Comparison of ENCODE assay signal across 8 cellular contexts in the genomic region with DNA sequence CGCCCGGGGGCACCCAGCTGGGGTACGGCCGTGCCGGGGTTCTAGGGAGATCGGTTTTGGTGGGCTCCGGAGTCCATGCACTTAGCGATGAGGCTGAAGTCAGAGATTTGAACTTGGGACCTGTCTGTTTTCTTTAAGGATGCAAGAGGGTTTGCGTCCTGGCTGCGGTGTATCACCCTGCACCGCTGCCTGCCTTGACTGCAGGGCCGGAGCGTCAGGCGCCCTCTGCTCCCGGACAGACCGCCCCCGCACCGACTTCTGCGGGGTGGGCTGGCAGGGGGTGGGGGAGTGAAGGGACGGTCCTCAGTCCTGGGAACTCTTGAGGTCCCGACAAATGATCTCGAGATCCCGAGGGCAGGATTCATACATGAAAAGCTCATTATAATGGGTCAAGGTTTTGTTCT. TPM values are rescaled to one million over a fixed set of nuclear protein-coding genes. Genes with fewer than 3 reads are reported as not detected.
DNase-seq lines count a peak whose midpoint lies in the region; ATAC-seq and TF ChIP-seq lines count a peak whose summit lies in the region.

No MANE protein-coding gene starts in this region.

- H3K4me1 ChIP-seq in IMR-90 (ENCODE audit: control insufficient read depth, insufficient read depth, low read length) (peaks cover 13% of the 10 kb centered on the region), left lung (peaks cover 4 to 23% of the 10 kb centered on the region in 2 donors), testis (peaks cover 11% of the 10 kb centered on the region)

- WGBS in IMR-90 (ENCODE audit: extremely low coverage in 2 of 2, insufficient read length in 1 of 2), 2 experiments, result 0% methylated on average over 9 of the region's 23 CpGs; no CpG with 5 or more reads in 1 of the 2 experiments
- 1 to 2% methylated on average over 20 to 23 of the region's 23 CpGs for WGBS in testis, 2 donors

- H3K9me3 ChIP-seq in IMR-90 (ENCODE audit: control insufficient read depth, insufficient read depth, low read length), result no peaks in the 10 kb centered on the region
- H3K9me3 ChIP-seq in left lung, result no peaks in the 10 kb centered on the region
- H3K9me3 ChIP-seq in testis, result no peaks in the 10 kb centered on the region

- peak overlapping the region; percentile 88 for H3K4me2 ChIP-seq in IMR-90 (ENCODE audit: low read depth, low read length)

- no peak overlapping the region for H2AK5ac ChIP-seq in IMR-90 (ENCODE audit: low read depth, low read length)

- H2AFZ ChIP-seq in IMR-90 (replicated peaks; ENCODE audit: low read length, poor library complexity), result peak overlapping the region; percentile 93

- dilution Hi-C loops in IMR-90 (cut with HindIII; ENCODE audit: low sequenced_read_pairs, unreplicated experiment), result no loop called here

- ATAC-seq in IMR-90 (ENCODE audit: low read depth) (peak; percentile 12), left lung (peak; percentile 39), GM18858 (IDR thresholded peaks at IDR 0.05; ENCODE audit: unreplicated experiment) (no peak)

- TF ChIP-seq RAD21 in IMR-90 (IDR thresholded peaks at IDR 0.05; ENCODE audit: low read length), result no peak

- H3K56ac ChIP-seq in IMR-90 (ENCODE audit: extremely low read depth, insufficient read depth, low read length), result 0 out of 2 replicates have a peak overlapping the region, but pooled peaks have one; percentile 0

- no peak overlapping the region for H2BK20ac ChIP-seq in IMR-90 (ENCODE audit: low read depth, low read length)

- peaks cover 3% of the 10 kb centered on the region; the same call in 1 of the 2 replicates for H4K20me1 ChIP-seq in IMR-90 (ENCODE audit: insufficient read depth, low read length)

- no peak overlapping the region for H2BK15ac ChIP-seq in IMR-90 (ENCODE audit: low read depth, low read length)

- CTCF ChIA-PET in IMR-90 (lab: Yijun Ruan, JAX), result interaction anchor here (0.7 to 1.5 kb wide), 4 partner anchors 13 to 110 kb away, joined by 4 to 9 read pairs (median 5); a partner anchor contains a TSS

- H3K23ac ChIP-seq in IMR-90 (ENCODE audit: low read depth, low read length), result 0 out of 2 replicates have a peak overlapping the region, but pooled peaks have one; percentile 76

- peaks cover 15 to 43% of the 10 kb centered on the region in 2 experiments for H3K79me1 ChIP-seq in IMR-90 (ENCODE audit: low read depth in 1 of 2, low read length in 2 of 2)

- peak overlapping the region; percentile 58 for H3K4ac ChIP-seq in IMR-90 (ENCODE audit: low read depth, low read length)

- DNase-seq in GM12865 (ENCODE audit: low read depth) (peak; percentile 33), IMR-90 (no peak), astrocyte of the cerebellum (ENCODE audit: low read depth) (no peak), left lung (no peak), testis (peak; percentile 46), amygdala (lab: John Stamatoyannopoulos, UW) (no peak), NCI-H2171 (lab: John Stamatoyannopoulos, UW) (no peak)

- peak overlapping the region; percentile 92 for H2AK9ac ChIP-seq in IMR-90 (replicated peaks; ENCODE audit: low read depth, low read length, poor library complexity)

- H4K5ac ChIP-seq in IMR-90 (ENCODE audit: low read depth, low read length), result no peak overlapping the region

- H3K18ac ChIP-seq in IMR-90 (ENCODE audit: low read depth, low read length), result no peak overlapping the region

- H2BK120ac ChIP-seq in IMR-90 (ENCODE audit: low read depth, low read length), result no peak overlapping the region

- TF ChIP-seq POLR2A in IMR-90 (IDR thresholded peaks at IDR 0.05; ENCODE audit: low read depth, low read length) (no peak), testis (IDR thresholded peaks at IDR 0.05) (no peak)

- in situ Hi-C loops in IMR-90 (cut with MboI; ENCODE audit: low sequenced_read_pairs) (no loop called here), astrocyte of the cerebellum (cut with HindIII; ENCODE audit: low sequenced_read_pairs) (no loop called here)

- no peak overlapping the region for H4K91ac ChIP-seq in IMR-90 (ENCODE audit: insufficient read depth, low read depth, low read length)

- H3K27me3 ChIP-seq in IMR-90 (ENCODE audit: control insufficient read depth, insufficient read depth, low read length) (no peaks in the 10 kb centered on the region), left lung (peaks cover 0 to 10% of the 10 kb centered on the region in 2 donors), testis (no peaks in the 10 kb centered on the region)

- no peak overlapping the region for H2BK5ac ChIP-seq in IMR-90 (ENCODE audit: low read depth, low read length, poor library complexity, severe bottlenecking)

- peaks cover 12% of the 10 kb centered on the region for H3K9me1 ChIP-seq in IMR-90 (ENCODE audit: insufficient read depth, low read length)

- intact Hi-C loops in IMR-90 (cut with micrococcal nuclease), result no loop called here
- intact Hi-C loops in left lung (cut with DNase I), result no loop called here
- intact Hi-C loops in testis (cut with DNase I; ENCODE audit: low total_unique reads), result no loop called here

- peak overlapping the region; percentile 34 for H3K9ac ChIP-seq in IMR-90 (ENCODE audit: low read depth, low read length)

- POLR2A ChIA-PET in IMR-90 (lab: Charles Lee; ENCODE audit: unreplicated experiment), result no interaction called here

- no TSS peak for BruUV-seq in IMR-90 (replicated peaks; lab: Mats Ljungman, UMichigan)

- H3K27ac ChIP-seq in IMR-90 (ENCODE audit: insufficient read depth, low read length), result peak overlapping the region; percentile 38; the same call in 1 of the 2 replicates
- H3K27ac ChIP-seq in left lung, result peak overlapping the region; percentile 35 to 73
- peak overlapping the region; percentile 72 to 84 for H3K27ac ChIP-seq in testis

- H4K8ac ChIP-seq in IMR-90 (ENCODE audit: low read depth in 2 of 2, low read length in 2 of 2), result peak overlapping the region; percentile 13 to 74; a peak in 2 of 4 replicates

- peaks cover 14% of the 10 kb centered on the region for H3K36me3 ChIP-seq in IMR-90 (ENCODE audit: control insufficient read depth, insufficient read depth, low read length)
- peaks cover 0 to 18% of the 10 kb centered on the region in 2 donors for H3K36me3 ChIP-seq in left lung
- H3K36me3 ChIP-seq in testis (ENCODE audit: low read depth, missing control alignments), result no peaks in the 10 kb centered on the region

- TF ChIP-seq CTCF in GM12865 (IDR thresholded peaks at IDR 0.05; ENCODE audit: insufficient read depth, low read depth, low read length, missing control alignments), result no peak
- no peak for TF ChIP-seq CTCF in IMR-90 (conservative IDR thresholded peaks at IDR 0.05; ENCODE audit: low read depth, low read length)
- no peak for TF ChIP-seq CTCF in astrocyte of the cerebellum (IDR thresholded peaks at IDR 0.05; ENCODE audit: low read depth, low read length, missing control alignments)
- TF ChIP-seq CTCF in left lung (IDR thresholded peaks at IDR 0.05), result no peak
- no peak for TF ChIP-seq CTCF in testis (IDR thresholded peaks at IDR 0.05)

- H3K4me3 ChIP-seq in GM12865 (ENCODE audit: low read depth, low read length) (peak overlapping the region; percentile 72), IMR-90 (ENCODE audit: insufficient read depth, low read depth, low read length) (peak overlapping the region; percentile 79), astrocyte of the cerebellum (ENCODE audit: low read depth, low read length) (peak overlapping the region; percentile 85), left lung (peak overlapping the region; percentile 75 to 76), testis (peak overlapping the region; percentile 80 to 87)

- H3K14ac ChIP-seq in IMR-90 (replicated peaks; ENCODE audit: low read depth, low read length), result peak overlapping the region; percentile 64; the same call in 1 of the 2 replicates

TF ChIP-seq in IMR-90, 13 proteins besides CTCF, POLR2A, EP300 and RAD21 (continues in another document):
- TF ChIP-seq RCOR1 (IDR thresholded peaks at IDR 0.05; ENCODE audit: insufficient replicate concordance, low read length), result no peak

RNA-seq across cellular contexts. Expression of a gene that starts 0.7 kb away (rescaled TPM):
- 12.5 and 16.8 TPM in 2 replicates for total RNA-seq in IMR-90 (2012; rRNA removed)
- 5.3 and 5.7 TPM in 2 replicates for polyA plus RNA-seq in IMR-90 (2012; rRNA removed)
- 2.9 and 5.3 TPM in 2 replicates for polyA plus RNA-seq in IMR-90 (2012; cell fraction: cytosol; rRNA removed)
- 4.6 and 5.2 TPM in 2 replicates for polyA plus RNA-seq in IMR-90 (2012; cell fraction: nucleus; rRNA removed; ENCODE audit: low replicate concordance)
- total RNA-seq in left lung, result 10 to 100 TPM; 17.4 to 36.3 TPM
- 10 to 100 TPM; 22.9 to 23.9 TPM for total RNA-seq in testis
- polyA plus RNA-seq in testis (ENCODE audit: insufficient read depth, low read depth, low replicate concordance), result 14.0 TPM

RNA-seq across cellular contexts. Expression of a gene that starts 36.8 kb away (rescaled TPM):
- total RNA-seq in IMR-90 (2012; rRNA removed) (not detected in 2 replicates), left lung (not detected), testis (1 to 10 TPM; 1.4 to 1.9 TPM)
- polyA plus RNA-seq in IMR-90 (2012; rRNA removed) (not detected in 2 replicates), testis (ENCODE audit: insufficient read depth, low read depth, low replicate concordance) (1.2 TPM)
- polyA plus RNA-seq in IMR-90 (2012; cell fraction: cytosol; rRNA removed), result 0.08 TPM in 1 of 2 replicates, not detected in the other
- polyA plus RNA-seq in IMR-90 (2012; cell fraction: nucleus; rRNA removed; ENCODE audit: low replicate concordance), result not detected in 2 replicates

RNA-seq across cellular contexts. Expression of a gene that starts 37.7 kb away (rescaled TPM):
- total RNA-seq in IMR-90 (2012; rRNA removed) (not detected in 2 replicates), left lung (under 1 TPM in 1 of 2 donors, not detected in 1; 0.32 TPM), testis (under 1 TPM; 0.31 to 0.39 TPM)
- polyA plus RNA-seq in IMR-90 (2012; rRNA removed) (not detected in 2 replicates), testis (ENCODE audit: insufficient read depth, low read depth, low replicate concordance) (2.7 TPM)
- not detected in 2 replicates for polyA plus RNA-seq in IMR-90 (2012; cell fraction: cytosol; rRNA removed)
- polyA plus RNA-seq in IMR-90 (2012; cell fraction: nucleus; rRNA removed; ENCODE audit: low replicate concordance), result not detected in 2 replicates

RNA-seq across cellular contexts. Expression of a gene that starts 44.3 kb away (rescaled TPM):
- total RNA-seq in IMR-90 (2012; rRNA removed) (1.3 and 1.4 TPM in 2 replicates), left lung (10 to 100 TPM in 1 of 2 donors, 1 to 10 TPM in 1; 8.2 to 31.8 TPM), testis (10 to 100 TPM; 12.4 to 19.4 TPM)
- polyA plus RNA-seq in IMR-90 (2012; rRNA removed) (2.1 and 2.9 TPM in 2 replicates), testis (ENCODE audit: insufficient read depth, low read depth, low replicate concordance) (9.1 TPM)
- 1.3 and 11.2 TPM in 2 replicates for polyA plus RNA-seq in IMR-90 (2012; cell fraction: cytosol; rRNA removed)
- 25.0 and 37.4 TPM in 2 replicates for polyA plus RNA-seq in IMR-90 (2012; cell fraction: nucleus; rRNA removed; ENCODE audit: low replicate concordance)

RNA-seq across cellular contexts. Expression of a gene that starts 50.2 kb away (rescaled TPM):
- total RNA-seq in IMR-90 (2012; rRNA removed) (36.7 and 49.4 TPM in 2 replicates), left lung (10 to 100 TPM; 41.8 to 45.2 TPM), testis (10 to 100 TPM; 72.7 to 72.8 TPM)
- polyA plus RNA-seq in IMR-90 (2012; rRNA removed) (25.7 and 33.0 TPM in 2 replicates), testis (ENCODE audit: insufficient read depth, low read depth, low replicate concordance) (53.7 TPM)
- polyA plus RNA-seq in IMR-90 (2012; cell fraction: cytosol; rRNA removed), result 7.6 and 8.1 TPM in 2 replicates
- 8.0 and 28.2 TPM in 2 replicates for polyA plus RNA-seq in IMR-90 (2012; cell fraction: nucleus; rRNA removed; ENCODE audit: low replicate concordance)

Comparison
In these comparisons a context has a peak if more than half of its experiments do, and no peak if none do; other contexts are left out.
1. DNase-seq: peak in GM12865 (single experiment) and testis (single experiment); none in IMR-90 (single experiment), astrocyte of the cerebellum (single experiment), left lung (0 of 2), amygdala (0 of 56) and NCI-H2171 (single experiment).
2. Peak in every context shown above with its lines, with median percentiles within 50 percentile points of each other: H3K4me3 ChIP-seq and H3K27ac ChIP-seq.